ENCODE assay signal across 13 cellular contexts in genomic region chr1:26094076-26094669, GRCh38. TPM values are rescaled to one million over a fixed set of nuclear protein-coding genes. Genes with fewer than 3 reads are reported as not detected.
A peak's percentile ranks its signal among the peaks of the same experiment; 100 is the strongest.
DNase-seq lines count a peak whose midpoint lies in the region; ATAC-seq and TF ChIP-seq lines count a peak whose summit lies in the region.
"Had no signal": no experiment of that assay in that cellular context is flagged by ENCODE, and none has a peak within 500 bp of the region (broad histone marks: within the 10 kb centered on the region; RNA-seq: fewer than 3 reads in every experiment).

No MANE protein-coding gene starts in this region.

- intact Hi-C loops in gastrocnemius medialis (cut with DNase I; ENCODE audit: low total_unique reads) (loop anchor here (1.0 to 2.0 kb wide), 2 partner anchors 21 to 58 kb away; no protein-coding TSS in a partner anchor), transverse colon (cut with DNase I; ENCODE audit: low total_unique reads) (no loop called here)

- peak overlapping the region; percentile 63 for H3K27ac ChIP-seq in WERI-Rb-1
- peak overlapping the region; percentile 84 to 88 (median 84) for H3K27ac ChIP-seq in gastrocnemius medialis
- H3K27ac ChIP-seq in transverse colon = no peak overlapping the region
- H3K27ac ChIP-seq: SJCRH30, vagina had no signal

- ATAC-seq in gastrocnemius medialis = peak; percentile 19 to 60
- no peak for ATAC-seq in HG03045 (IDR thresholded peaks at IDR 0.05; ENCODE audit: unreplicated experiment)

- WGBS in transverse colon (ENCODE audit: low coverage in 1 of 2), 2 donors = 40 to 42% methylated on average over 2 to 10 of the region's 11 CpGs

- peak; percentile 11 for DNase-seq in NCI-H510A (lab: John Stamatoyannopoulos, UW)
- DNase-seq in NCI-H510A treated with DMSO at 0.1 percent for 48 hours (lab: John Stamatoyannopoulos, UW) = no peak
- peak; percentile 59 for DNase-seq in WERI-Rb-1
- DNase-seq in gastrocnemius medialis = peak in 1 of 2 donors; percentile 58
- no peak for DNase-seq in T-helper 9 cell
- no peak for DNase-seq in transverse colon
- DNase-seq: activated T-cell treated with anti-CD3 and anti-CD28 coated beads for 4 hours, naive B cell, NCI-H2227 treated with DMSO at 0.1 percent for 48 hours had no signal

- H3K4me1 ChIP-seq in gastrocnemius medialis = peaks cover 15 to 17% of the 10 kb centered on the region in 2 donors
- H3K4me1 ChIP-seq in transverse colon = no peaks in the 10 kb centered on the region

- TF ChIP-seq EP300 in transverse colon (IDR thresholded peaks at IDR 0.05; ENCODE audit: low read depth) = no peak

- H3K9me3 ChIP-seq in WERI-Rb-1 (ENCODE audit: severe bottlenecking) (peaks cover 2% of the 10 kb centered on the region), iPS-18c (ENCODE audit: control insufficient read depth, insufficient read depth, low read length) (no peaks in the 10 kb centered on the region), gastrocnemius medialis (no peaks in the 10 kb centered on the region), transverse colon (no peaks in the 10 kb centered on the region)
- H3K9me3 ChIP-seq: SJCRH30, vagina had no signal

- TF ChIP-seq POLR2A in gastrocnemius medialis (IDR thresholded peaks at IDR 0.05) = no peak
- TF ChIP-seq POLR2A in transverse colon (IDR thresholded peaks at IDR 0.05) = no peak

- in situ Hi-C loops in gastrocnemius medialis (cut with MboI; ENCODE audit: low sequenced_read_pairs in 4 of 4) = no loop called here
- in situ Hi-C loops in transverse colon (cut with MboI; ENCODE audit: low pct_ligation_motif_present in 1 of 4, low pct_unique_long_range_greater_than_20kb in 1 of 4, low sequenced_read_pairs in 3 of 4) = no loop called here

- H3K36me3 ChIP-seq in WERI-Rb-1 (no peaks in the 10 kb centered on the region), gastrocnemius medialis (no peaks in the 10 kb centered on the region), transverse colon (no peaks in the 10 kb centered on the region)
- H3K36me3 ChIP-seq: SJCRH30, vagina had no signal

- no peak for TF ChIP-seq CTCF in WERI-Rb-1 (IDR thresholded peaks at IDR 0.05; ENCODE audit: low read depth, low read length)
- TF ChIP-seq CTCF in gastrocnemius medialis (IDR thresholded peaks at IDR 0.05 in 4 of 5, conservative IDR thresholded peaks at IDR 0.05 in 1 of 5) = no peak
- no peak for TF ChIP-seq CTCF in transverse colon (IDR thresholded peaks at IDR 0.05)

- H3K4me3 ChIP-seq in WERI-Rb-1 (ENCODE audit: low read depth, low read length) (peak overlapping the region; percentile 20), iPS-18c (ENCODE audit: insufficient read depth, low read depth, low read length) (0 out of 2 replicates have a peak overlapping the region, but pooled peaks have one; percentile 29), gastrocnemius medialis (peak overlapping the region; percentile 23 to 43 (median 31)), transverse colon (no peak overlapping the region)
- H3K4me3 ChIP-seq: SJCRH30, vagina had no signal

- H3K27me3 ChIP-seq in WERI-Rb-1 (ENCODE audit: insufficient read depth, low read depth, severe bottlenecking) (no peaks in the 10 kb centered on the region), gastrocnemius medialis (no peaks in the 10 kb centered on the region), transverse colon (peaks cover 42% of the 10 kb centered on the region)
- H3K27me3 ChIP-seq: vagina had no signal

RNA-seq across cellular contexts. Expression of gene PDIK1L, which starts 17.5 kb away (rescaled TPM):
- 1 to 10 TPM; 4.4 to 8.7 (median 5.9) TPM for total RNA-seq in gastrocnemius medialis
- total RNA-seq in transverse colon = 10 to 100 TPM in 2 of 4 donors, 1 to 10 TPM in 2; 4.0 to 15.6 (median 9.8) TPM

RNA-seq across cellular contexts. Expression of gene TRIM63, which starts 26.7 kb away (rescaled TPM):
- total RNA-seq in gastrocnemius medialis = 1,000 to 10,000 TPM; 1,040 to 4,298 (median 2,203) TPM
- 1 to 10 TPM in 1 of 4 donors, under 1 TPM in 1, not detected in 2; 0.32 to 1.8 TPM for total RNA-seq in transverse colon
- total RNA-seq: SJCRH30, vagina had no signal

RNA-seq across cellular contexts. Expression of gene SLC30A2, which starts 48.3 kb away (rescaled TPM):
- total RNA-seq in gastrocnemius medialis (1 to 10 TPM; 1.2 to 5.2 (median 3.1) TPM), transverse colon (under 1 TPM in 1 of 4 donors, not detected in 3; 0.14 TPM)
- total RNA-seq: vagina had no signal

Comparison
In these comparisons a context has a peak if more than half of its experiments do, and no peak if none do; other contexts are left out.
1. DNase-seq: peak in NCI-H510A (single experiment) and WERI-Rb-1 (single experiment); none in NCI-H510A treated with DMSO at 0.1 percent for 48 hours (single experiment), T-helper 9 cell (single experiment) and transverse colon (single experiment).
2. H3K27ac ChIP-seq: peak in WERI-Rb-1 (single experiment) and gastrocnemius medialis (4 of 4); none in transverse colon (0 of 4).
3. H3K4me3 ChIP-seq: peak in WERI-Rb-1 (single experiment), iPS-18c (single experiment) and gastrocnemius medialis (4 of 4); none in transverse colon (0 of 4).
4. RNA of gene TRIM63, which starts 26.7 kb away (total RNA-seq): 1,040 to 4,298 TPM in gastrocnemius medialis; 0.32 to 1.8 TPM in transverse colon; every median in the first group is over 100 times any median in the second.